ENCODE assay signal across 15 cellular contexts in the genomic region with DNA sequence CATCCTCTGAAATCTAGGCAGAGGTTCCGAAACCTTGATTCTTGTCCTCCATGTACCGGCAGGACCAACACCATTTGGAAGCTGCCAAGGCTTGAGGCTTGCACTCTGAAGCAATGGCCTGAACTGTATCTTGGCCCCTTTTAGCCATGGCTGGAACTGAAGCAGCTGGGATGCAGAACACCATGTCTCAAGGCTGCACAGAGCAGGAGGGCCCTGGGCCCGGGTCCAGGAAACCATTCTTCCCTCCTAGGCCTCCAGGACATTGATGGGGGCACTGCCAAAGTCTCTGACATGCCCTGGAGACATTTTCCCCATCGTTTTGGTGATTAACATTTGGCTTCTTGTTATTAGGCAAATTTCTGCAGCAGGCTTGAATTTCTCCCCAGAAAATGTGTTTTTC.
A peak's percentile ranks its signal among the peaks of the same experiment; 100 is the strongest.
DNase-seq lines count a peak whose midpoint lies in the region; ATAC-seq and TF ChIP-seq lines count a peak whose summit lies in the region.
"Had no signal": no experiment of that assay in that cellular context is flagged by ENCODE, and none has a peak within 500 bp of the region (broad histone marks: within the 10 kb centered on the region; RNA-seq: fewer than 3 reads in every experiment).

No MANE protein-coding gene starts in this region.

- POLR2A ChIA-PET in HEK293 (lab: Yijun Ruan, JAX) = no interaction called here

- intact Hi-C loops in left ventricle myocardium inferior (cut with micrococcal nuclease) (no loop called here), sciatic nerve (cut with DNase I) (no loop called here)

- no peak overlapping the region for H3K4me3 ChIP-seq in HEK293 (ENCODE audit: low read depth, low read length)
- no peak overlapping the region for H3K4me3 ChIP-seq in left ventricle myocardium inferior
- H3K4me3 ChIP-seq: GM23338 had no signal

- H3K27ac ChIP-seq in HEK293 (ENCODE audit: extremely low read depth, low read depth, low read length) = no peak overlapping the region
- H3K27ac ChIP-seq in left ventricle myocardium inferior (replicated peaks) = no peak overlapping the region

- DNase-seq in fibroblast of gingiva (ENCODE audit: low read depth) = peak; percentile 31
- DNase-seq in left ventricle myocardium inferior = peak; percentile 78
- no peak for DNase-seq in sciatic nerve (ENCODE audit: low spot score)
- DNase-seq in activated naive CD4-positive, alpha-beta T cell (lab: John Stamatoyannopoulos, UW) = no peak
- no peak for DNase-seq in NCI-H2171 treated with DMSO at 0.1 percent for 48 hours (lab: John Stamatoyannopoulos, UW)
- DNase-seq in NCI-H1092 (lab: John Stamatoyannopoulos, UW) = no peak
- DNase-seq: ACHN; C1 segment of cervical spinal cord; Calu3; CD4-positive, alpha-beta T cell; DMS 273 treated with DMSO at 0.1 percent for 48 hours; H7 had no signal

- ATAC-seq in sciatic nerve (peak; percentile 51), SK-N-SH treated with all-trans-retinoic acid at 6 μM for 48 hours (no peak)
- ATAC-seq: GM23338 had no signal

- TF ChIP-seq CTCF in HEK293 (tag by site-specific recombination; IDR thresholded peaks at IDR 0.05) (no peak), left ventricle myocardium inferior (IDR thresholded peaks at IDR 0.05; ENCODE audit: borderline replicate concordance) (no peak)

- no peaks in the 10 kb centered on the region for H3K36me3 ChIP-seq in HEK293 (ENCODE audit: control insufficient read depth in 2 of 2, insufficient read depth in 1 of 2, low read length in 2 of 2)
- H3K36me3 ChIP-seq in left ventricle myocardium inferior = no peaks in the 10 kb centered on the region

- H3K9me3 ChIP-seq in HEK293 (ENCODE audit: control insufficient read depth, insufficient read depth, low read depth, low read length) = no peaks in the 10 kb centered on the region
- no peaks in the 10 kb centered on the region for H3K9me3 ChIP-seq in left ventricle myocardium inferior (replicated peaks)

- CTCF ChIA-PET in HEK293 (lab: Yijun Ruan, JAX) = no interaction called here

- H3K27me3 ChIP-seq in left ventricle myocardium inferior (ENCODE audit: low read depth) = no peaks in the 10 kb centered on the region

- H3K4me1 ChIP-seq in HEK293 (ENCODE audit: control insufficient read depth, insufficient read depth, low read length) (no peaks in the 10 kb centered on the region), left ventricle myocardium inferior (no peaks in the 10 kb centered on the region)

TF ChIP-seq in HEK293, 187 proteins besides CTCF, POLR2A, EP300 and RAD21:
- 0 out of 2 replicates have a peak, but pooled peaks have one; percentile 14 for TF ChIP-seq ZNF585B (tag by site-specific recombination; IDR thresholded peaks at IDR 0.05)
- no peak for TF ChIP-seq ZNF843 (tag by site-specific recombination; IDR thresholded peaks at IDR 0.05)
TF ChIP-seq in HEK293: peak in this region for 1.

TF ChIP-seq in SK-N-SH treated with all-trans-retinoic acid at 6 μM for 48 hours, 23 proteins besides CTCF, POLR2A, EP300 and RAD21:
- TF ChIP-seq, protein P1, sequence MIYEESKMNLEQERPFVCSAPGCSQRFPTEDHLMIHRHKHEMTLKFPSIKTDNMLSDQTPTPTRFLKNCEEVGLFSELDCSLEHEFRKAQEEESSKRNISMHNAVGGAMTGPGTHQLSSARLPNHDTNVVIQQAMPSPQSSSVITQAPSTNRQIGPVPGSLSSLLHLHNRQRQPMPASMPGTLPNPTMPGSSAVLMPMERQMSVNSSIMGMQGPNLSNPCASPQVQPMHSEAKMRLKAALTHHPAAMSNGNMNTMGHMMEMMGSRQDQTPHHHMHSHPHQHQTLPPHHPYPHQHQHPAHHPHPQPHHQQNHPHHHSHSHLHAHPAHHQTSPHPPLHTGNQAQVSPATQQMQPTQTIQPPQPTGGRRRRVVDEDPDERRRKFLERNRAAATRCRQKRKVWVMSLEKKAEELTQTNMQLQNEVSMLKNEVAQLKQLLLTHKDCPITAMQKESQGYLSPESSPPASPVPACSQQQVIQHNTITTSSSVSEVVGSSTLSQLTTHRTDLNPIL (CRISPR knock-in tag; IDR thresholded peaks at IDR 0.05; ENCODE audit: low read depth) = no peak
- no peak for TF ChIP-seq RARB (CRISPR knock-in tag; IDR thresholded peaks at IDR 0.05)
- no peak for TF ChIP-seq SNAI2 (CRISPR knock-in tag; IDR thresholded peaks at IDR 0.05)
- TF ChIP-seq ZFP30 (CRISPR knock-in tag; IDR thresholded peaks at IDR 0.05) = no peak
- TF ChIP-seq, protein P2, sequence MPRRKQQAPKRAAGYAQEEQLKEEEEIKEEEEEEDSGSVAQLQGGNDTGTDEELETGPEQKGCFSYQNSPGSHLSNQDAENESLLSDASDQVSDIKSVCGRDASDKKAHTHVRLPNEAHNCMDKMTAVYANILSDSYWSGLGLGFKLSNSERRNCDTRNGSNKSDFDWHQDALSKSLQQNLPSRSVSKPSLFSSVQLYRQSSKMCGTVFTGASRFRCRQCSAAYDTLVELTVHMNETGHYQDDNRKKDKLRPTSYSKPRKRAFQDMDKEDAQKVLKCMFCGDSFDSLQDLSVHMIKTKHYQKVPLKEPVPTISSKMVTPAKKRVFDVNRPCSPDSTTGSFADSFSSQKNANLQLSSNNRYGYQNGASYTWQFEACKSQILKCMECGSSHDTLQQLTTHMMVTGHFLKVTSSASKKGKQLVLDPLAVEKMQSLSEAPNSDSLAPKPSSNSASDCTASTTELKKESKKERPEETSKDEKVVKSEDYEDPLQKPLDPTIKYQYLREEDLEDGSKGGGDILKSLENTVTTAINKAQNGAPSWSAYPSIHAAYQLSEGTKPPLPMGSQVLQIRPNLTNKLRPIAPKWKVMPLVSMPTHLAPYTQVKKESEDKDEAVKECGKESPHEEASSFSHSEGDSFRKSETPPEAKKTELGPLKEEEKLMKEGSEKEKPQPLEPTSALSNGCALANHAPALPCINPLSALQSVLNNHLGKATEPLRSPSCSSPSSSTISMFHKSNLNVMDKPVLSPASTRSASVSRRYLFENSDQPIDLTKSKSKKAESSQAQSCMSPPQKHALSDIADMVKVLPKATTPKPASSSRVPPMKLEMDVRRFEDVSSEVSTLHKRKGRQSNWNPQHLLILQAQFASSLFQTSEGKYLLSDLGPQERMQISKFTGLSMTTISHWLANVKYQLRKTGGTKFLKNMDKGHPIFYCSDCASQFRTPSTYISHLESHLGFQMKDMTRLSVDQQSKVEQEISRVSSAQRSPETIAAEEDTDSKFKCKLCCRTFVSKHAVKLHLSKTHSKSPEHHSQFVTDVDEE (CRISPR knock-in tag; IDR thresholded peaks at IDR 0.05) = no peak
- TF ChIP-seq OSR1 (CRISPR knock-in tag; IDR thresholded peaks at IDR 0.05) = no peak
- TF ChIP-seq, protein P3, sequence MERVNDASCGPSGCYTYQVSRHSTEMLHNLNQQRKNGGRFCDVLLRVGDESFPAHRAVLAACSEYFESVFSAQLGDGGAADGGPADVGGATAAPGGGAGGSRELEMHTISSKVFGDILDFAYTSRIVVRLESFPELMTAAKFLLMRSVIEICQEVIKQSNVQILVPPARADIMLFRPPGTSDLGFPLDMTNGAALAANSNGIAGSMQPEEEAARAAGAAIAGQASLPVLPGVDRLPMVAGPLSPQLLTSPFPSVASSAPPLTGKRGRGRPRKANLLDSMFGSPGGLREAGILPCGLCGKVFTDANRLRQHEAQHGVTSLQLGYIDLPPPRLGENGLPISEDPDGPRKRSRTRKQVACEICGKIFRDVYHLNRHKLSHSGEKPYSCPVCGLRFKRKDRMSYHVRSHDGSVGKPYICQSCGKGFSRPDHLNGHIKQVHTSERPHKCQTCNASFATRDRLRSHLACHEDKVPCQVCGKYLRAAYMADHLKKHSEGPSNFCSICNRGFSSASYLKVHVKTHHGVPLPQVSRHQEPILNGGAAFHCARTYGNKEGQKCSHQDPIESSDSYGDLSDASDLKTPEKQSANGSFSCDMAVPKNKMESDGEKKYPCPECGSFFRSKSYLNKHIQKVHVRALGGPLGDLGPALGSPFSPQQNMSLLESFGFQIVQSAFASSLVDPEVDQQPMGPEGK (CRISPR knock-in tag; IDR thresholded peaks at IDR 0.05; ENCODE audit: borderline replicate concordance) = no peak
- no peak for TF ChIP-seq CSDC2 (CRISPR knock-in tag; IDR thresholded peaks at IDR 0.05)
- TF ChIP-seq ARNTL (CRISPR knock-in tag; IDR thresholded peaks at IDR 0.05; ENCODE audit: borderline replicate concordance, low read depth) = no peak
- TF ChIP-seq ZFP3 (CRISPR knock-in tag; IDR thresholded peaks at IDR 0.05) = no peak
- TF ChIP-seq, protein P4, sequence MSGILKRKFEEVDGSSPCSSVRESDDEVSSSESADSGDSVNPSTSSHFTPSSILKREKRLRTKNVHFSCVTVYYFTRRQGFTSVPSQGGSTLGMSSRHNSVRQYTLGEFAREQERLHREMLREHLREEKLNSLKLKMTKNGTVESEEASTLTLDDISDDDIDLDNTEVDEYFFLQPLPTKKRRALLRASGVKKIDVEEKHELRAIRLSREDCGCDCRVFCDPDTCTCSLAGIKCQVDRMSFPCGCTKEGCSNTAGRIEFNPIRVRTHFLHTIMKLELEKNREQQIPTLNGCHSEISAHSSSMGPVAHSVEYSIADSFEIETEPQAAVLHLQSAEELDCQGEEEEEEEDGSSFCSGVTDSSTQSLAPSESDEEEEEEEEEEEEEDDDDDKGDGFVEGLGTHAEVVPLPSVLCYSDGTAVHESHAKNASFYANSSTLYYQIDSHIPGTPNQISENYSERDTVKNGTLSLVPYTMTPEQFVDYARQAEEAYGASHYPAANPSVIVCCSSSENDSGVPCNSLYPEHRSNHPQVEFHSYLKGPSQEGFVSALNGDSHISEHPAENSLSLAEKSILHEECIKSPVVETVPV (CRISPR knock-in tag; IDR thresholded peaks at IDR 0.05) = no peak
- no peak for TF ChIP-seq TOX (CRISPR knock-in tag; IDR thresholded peaks at IDR 0.05; ENCODE audit: borderline replicate concordance)
- TF ChIP-seq ZNF565 (CRISPR knock-in tag; conservative IDR thresholded peaks at IDR 0.05; ENCODE audit: low read depth) = no peak

Comparison
In these comparisons a context has a peak if more than half of its experiments do, and no peak if none do; other contexts are left out.
1. DNase-seq: peak in fibroblast of gingiva (single experiment) and left ventricle myocardium inferior (single experiment); none in sciatic nerve (single experiment), activated naive CD4-positive, alpha-beta T cell (0 of 4), NCI-H2171 treated with DMSO at 0.1 percent for 48 hours (single experiment) and NCI-H1092 (single experiment).